ENCODE assay signal across 8 cellular contexts in the genomic region with DNA sequence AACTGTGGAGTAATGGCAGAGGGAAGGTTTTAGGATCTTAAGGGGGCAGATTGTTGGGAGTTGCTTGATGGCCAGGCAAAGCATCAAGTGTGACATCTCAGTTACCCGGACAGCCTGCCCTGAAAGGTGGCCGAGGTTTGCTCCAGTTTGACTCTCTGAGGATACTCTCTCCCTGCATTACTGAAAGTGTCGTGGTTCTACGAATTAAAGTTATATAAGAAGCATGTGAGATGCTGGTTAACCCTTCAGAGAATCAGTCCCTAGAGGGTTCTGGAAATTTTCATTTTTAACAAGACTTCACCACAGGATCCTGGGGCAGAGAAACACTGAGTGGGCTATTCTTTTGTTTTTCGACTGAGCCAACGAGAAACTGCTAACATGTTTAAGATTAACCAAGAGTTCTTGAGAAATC. TPM values are rescaled to one million over a fixed set of nuclear protein-coding genes. Genes with fewer than 3 reads are reported as not detected.
DNase-seq lines count a peak whose midpoint lies in the region; ATAC-seq, FAIRE-seq and TF ChIP-seq lines count a peak whose summit lies in the region.

No MANE protein-coding gene starts in this region.

- peak overlapping the region; percentile 66 for H3K4me2 ChIP-seq in DND-41 (ENCODE audit: insufficient read depth, low read length)

- peaks cover 26% of the 10 kb centered on the region for H4K20me1 ChIP-seq in DND-41 (ENCODE audit: insufficient read depth, low read length)

- H3K4me3 ChIP-seq in DND-41 (ENCODE audit: low read depth in 1 of 2, low read length in 2 of 2) (peak overlapping the region; percentile 11 to 93; a peak in 3 of 4 replicates), bronchial epithelial cell (ENCODE audit: low read depth, low read length) (peak overlapping the region; percentile 99), muscle layer of duodenum (ENCODE audit: low read depth in 1 of 2, low read length in 2 of 2) (peak overlapping the region; percentile 72 to 84)

- H2AFZ ChIP-seq in DND-41 (ENCODE audit: low read depth, low read length): peak overlapping the region; percentile 93

- no peaks in the 10 kb centered on the region for H3K9me3 ChIP-seq in DND-41 (ENCODE audit: insufficient read depth, low read length, severe bottlenecking)
- no peaks in the 10 kb centered on the region for H3K9me3 ChIP-seq in muscle layer of duodenum (ENCODE audit: control insufficient read depth in 1 of 2, low read length in 2 of 2)

- FAIRE-seq in bronchial epithelial cell (lab: Jason Lieb, UNC): no peak
- no peak for FAIRE-seq in D721Med (lab: Jason Lieb, UNC)

- H3K27me3 ChIP-seq in DND-41 (ENCODE audit: insufficient read depth, low read length, poor library complexity) (no peaks in the 10 kb centered on the region), bronchial epithelial cell (ENCODE audit: control insufficient read depth, insufficient read depth, low read length) (no peaks in the 10 kb centered on the region), muscle layer of duodenum (ENCODE audit: low read depth, low read length) (no peaks in the 10 kb centered on the region)

- peaks cover 19% of the 10 kb centered on the region for H3K36me3 ChIP-seq in DND-41 (ENCODE audit: insufficient read depth, low read length)
- no peaks in the 10 kb centered on the region for H3K36me3 ChIP-seq in bronchial epithelial cell (ENCODE audit: control insufficient read depth, insufficient read depth, low read length)
- peaks cover 0 to 5% of the 10 kb centered on the region in 2 donors for H3K36me3 ChIP-seq in muscle layer of duodenum (ENCODE audit: control insufficient read depth in 1 of 2, insufficient read depth in 2 of 2, low read length in 2 of 2)

- H3K4me1 ChIP-seq in DND-41 (ENCODE audit: insufficient read depth, low read length): peaks cover 48% of the 10 kb centered on the region
- peaks cover 8 to 29% of the 10 kb centered on the region in 2 donors for H3K4me1 ChIP-seq in muscle layer of duodenum (ENCODE audit: control insufficient read depth in 1 of 2, insufficient read depth in 2 of 2, low read length in 2 of 2)

- H3K27ac ChIP-seq in DND-41 (ENCODE audit: low read length) (peak overlapping the region; percentile 98), muscle layer of duodenum (ENCODE audit: low read length) (peak overlapping the region; percentile 94)

- no peak for TF ChIP-seq CTCF in DND-41 (IDR thresholded peaks at IDR 0.05; ENCODE audit: borderline replicate concordance, extremely low read depth, low read length, poor library complexity, severe bottlenecking)
- no peak for TF ChIP-seq CTCF in bronchial epithelial cell (IDR thresholded peaks at IDR 0.05; ENCODE audit: insufficient read depth, low read length, severe bottlenecking)
- no peak for TF ChIP-seq CTCF in D721Med (IDR thresholded peaks at IDR 0.05; ENCODE audit: insufficient read depth, missing control alignments)

- H3K9ac ChIP-seq in DND-41 (ENCODE audit: low read depth, low read length): peak overlapping the region; percentile 94

- no peak for ATAC-seq in DND-41 (ENCODE audit: insufficient read depth, low read depth)
- peak; percentile 3 for ATAC-seq in HG03354 (IDR thresholded peaks at IDR 0.05; ENCODE audit: poor library complexity, severe bottlenecking, unreplicated experiment)
- ATAC-seq in HG02840 (IDR thresholded peaks at IDR 0.05; ENCODE audit: low FRiP score, unreplicated experiment): no peak

- H3K79me2 ChIP-seq in DND-41 (ENCODE audit: insufficient read depth, low read length): peaks cover 49% of the 10 kb centered on the region

- DNase-seq in DND-41 (no peak), bronchial epithelial cell (ENCODE audit: low read depth) (no peak), D721Med (ENCODE audit: insufficient read length, low spot score) (no peak), NCI-H128 (lab: John Stamatoyannopoulos, UW; ENCODE audit: unreplicated experiment) (no peak), UCSD-AML1 (lab: John Stamatoyannopoulos, UW; ENCODE audit: unreplicated experiment) (no peak)

RNA-seq across cellular contexts. Expression of gene ZNF644, which starts 0.7 kb away (rescaled TPM):
- 52.0 and 54.5 TPM in 2 replicates for total RNA-seq in bronchial epithelial cell
